In genomic region chr11:117717485-117718314, GRCh38 we compare ENCODE assay signal across 2 cellular contexts.
TF ChIP-seq lines count a peak whose summit lies in the region.

No MANE protein-coding gene starts in this region.

TF ChIP-seq in A549, 52 proteins besides CTCF, POLR2A, EP300 and RAD21 (continued from another document):
- TF ChIP-seq, protein P1, sequence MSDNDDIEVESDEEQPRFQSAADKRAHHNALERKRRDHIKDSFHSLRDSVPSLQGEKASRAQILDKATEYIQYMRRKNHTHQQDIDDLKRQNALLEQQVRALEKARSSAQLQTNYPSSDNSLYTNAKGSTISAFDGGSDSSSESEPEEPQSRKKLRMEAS (IDR thresholded peaks at IDR 0.05): peak; percentile 72
- TF ChIP-seq ZNF302 (CRISPR knock-in tag; IDR thresholded peaks at IDR 0.05) (peak; percentile 68; the same call in 1 of the 2 replicates), CBX8 (IDR thresholded peaks at IDR 0.05) (no peak), KDM1A (IDR thresholded peaks at IDR 0.05; ENCODE audit: low read depth) (no peak), ELK1 (IDR thresholded peaks at IDR 0.05; ENCODE audit: low read depth, low read length) (no peak)
- TF ChIP-seq, protein P2, sequence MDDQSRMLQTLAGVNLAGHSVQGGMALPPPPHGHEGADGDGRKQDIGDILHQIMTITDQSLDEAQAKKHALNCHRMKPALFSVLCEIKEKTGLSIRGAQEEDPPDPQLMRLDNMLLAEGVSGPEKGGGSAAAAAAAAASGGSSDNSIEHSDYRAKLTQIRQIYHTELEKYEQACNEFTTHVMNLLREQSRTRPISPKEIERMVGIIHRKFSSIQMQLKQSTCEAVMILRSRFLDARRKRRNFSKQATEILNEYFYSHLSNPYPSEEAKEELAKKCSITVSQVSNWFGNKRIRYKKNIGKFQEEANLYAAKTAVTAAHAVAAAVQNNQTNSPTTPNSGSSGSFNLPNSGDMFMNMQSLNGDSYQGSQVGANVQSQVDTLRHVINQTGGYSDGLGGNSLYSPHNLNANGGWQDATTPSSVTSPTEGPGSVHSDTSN (IDR thresholded peaks at IDR 0.05): peak; percentile 57; the same call in 1 of the 2 replicates

TF ChIP-seq in HepG2, 621 proteins besides CTCF, POLR2A, EP300 and RAD21 (continued from another document and continues in another):
- TF ChIP-seq, protein P3, sequence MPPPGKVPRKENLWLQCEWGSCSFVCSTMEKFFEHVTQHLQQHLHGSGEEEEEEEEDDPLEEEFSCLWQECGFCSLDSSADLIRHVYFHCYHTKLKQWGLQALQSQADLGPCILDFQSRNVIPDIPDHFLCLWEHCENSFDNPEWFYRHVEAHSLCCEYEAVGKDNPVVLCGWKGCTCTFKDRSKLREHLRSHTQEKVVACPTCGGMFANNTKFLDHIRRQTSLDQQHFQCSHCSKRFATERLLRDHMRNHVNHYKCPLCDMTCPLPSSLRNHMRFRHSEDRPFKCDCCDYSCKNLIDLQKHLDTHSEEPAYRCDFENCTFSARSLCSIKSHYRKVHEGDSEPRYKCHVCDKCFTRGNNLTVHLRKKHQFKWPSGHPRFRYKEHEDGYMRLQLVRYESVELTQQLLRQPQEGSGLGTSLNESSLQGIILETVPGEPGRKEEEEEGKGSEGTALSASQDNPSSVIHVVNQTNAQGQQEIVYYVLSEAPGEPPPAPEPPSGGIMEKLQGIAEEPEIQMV (CRISPR knock-in tag; IDR thresholded peaks at IDR 0.05; ENCODE audit: low read depth): no peak
- TF ChIP-seq SRSF1 (optimal IDR thresholded peaks at IDR 0.05; ENCODE audit: low read depth, low read length) (no peak), ZNF878 (CRISPR knock-in tag; IDR thresholded peaks at IDR 0.05) (no peak), ZNF251 (CRISPR knock-in tag; IDR thresholded peaks at IDR 0.05) (no peak), ZNF20 (CRISPR knock-in tag; IDR thresholded peaks at IDR 0.05) (no peak), ZFP36L1 (CRISPR knock-in tag; IDR thresholded peaks at IDR 0.05) (no peak), GTF3A (CRISPR knock-in tag; conservative IDR thresholded peaks at IDR 0.05) (no peak), ZNF335 (CRISPR knock-in tag; IDR thresholded peaks at IDR 0.05) (no peak), ZNF7 (CRISPR knock-in tag; IDR thresholded peaks at IDR 0.05) (no peak), GATAD2A (CRISPR knock-in tag; IDR thresholded peaks at IDR 0.05) (no peak), GPN1 (CRISPR knock-in tag; IDR thresholded peaks at IDR 0.05; ENCODE audit: borderline replicate concordance) (no peak), FOXO1 (CRISPR knock-in tag; IDR thresholded peaks at IDR 0.05) (0 out of 2 replicates have a peak, but pooled peaks have one; percentile 14), NR2F1 (CRISPR knock-in tag; IDR thresholded peaks at IDR 0.05) (no peak), BHLHE40 (IDR thresholded peaks at IDR 0.05; ENCODE audit: low read length) (0 out of 2 replicates have a peak, but pooled peaks have one; percentile 3), ZNF616 (CRISPR knock-in tag; IDR thresholded peaks at IDR 0.05; ENCODE audit: low read depth) (no peak), ZNF275 (CRISPR knock-in tag; IDR thresholded peaks at IDR 0.05; ENCODE audit: borderline replicate concordance) (no peak), DMTF1 (CRISPR knock-in tag; IDR thresholded peaks at IDR 0.05) (no peak), SALL1 (CRISPR knock-in tag; IDR thresholded peaks at IDR 0.05) (peak; percentile 87), SOX13 (IDR thresholded peaks at IDR 0.05) (no peak), SOX13 (CRISPR knock-in tag; conservative IDR thresholded peaks at IDR 0.05 in 1 of 2, IDR thresholded peaks at IDR 0.05 in 1 of 2) (0 out of 4 replicates have a peak, but pooled peaks of 1 of the 2 experiments have one; percentile 12), HNRNPL (IDR thresholded peaks at IDR 0.05; ENCODE audit: low read depth, low read length) (0 out of 2 replicates have a peak, but pooled peaks have one; percentile 37), PAWR (CRISPR knock-in tag; IDR thresholded peaks at IDR 0.05; ENCODE audit: borderline replicate concordance) (no peak), ETV5 (CRISPR knock-in tag; IDR thresholded peaks at IDR 0.05; ENCODE audit: borderline replicate concordance) (peak; percentile 62; the same call in 1 of the 2 replicates), TFAP4 (IDR thresholded peaks at IDR 0.05; ENCODE audit: borderline replicate concordance, low read depth) (peak; percentile 85; the same call in 1 of the 2 replicates), AGO1 (IDR thresholded peaks at IDR 0.05; ENCODE audit: low read depth, low read length, poor library complexity, severe bottlenecking) (no peak), ZNF546 (CRISPR knock-in tag; conservative IDR thresholded peaks at IDR 0.05) (no peak), RFX5 (IDR thresholded peaks at IDR 0.05; ENCODE audit: low read depth, low read length) (no peak), BORCS8-MEF2B (CRISPR knock-in tag; IDR thresholded peaks at IDR 0.05) (no peak), ZNF672 (CRISPR knock-in tag; IDR thresholded peaks at IDR 0.05) (no peak), ZNF678 (CRISPR knock-in tag; IDR thresholded peaks at IDR 0.05) (no peak), ELF3 (CRISPR knock-in tag; IDR thresholded peaks at IDR 0.05) (peak; percentile 41; the same call in 1 of the 2 replicates), ZNF777 (CRISPR knock-in tag; IDR thresholded peaks at IDR 0.05) (no peak), SMAD9 (CRISPR knock-in tag; IDR thresholded peaks at IDR 0.05) (no peak), SSRP1 (CRISPR knock-in tag; IDR thresholded peaks at IDR 0.05) (no peak), FOXC1 (CRISPR knock-in tag; IDR thresholded peaks at IDR 0.05; ENCODE audit: borderline replicate concordance) (no peak), MAFG (CRISPR knock-in tag; IDR thresholded peaks at IDR 0.05) (no peak), ZBTB21 (CRISPR knock-in tag; IDR thresholded peaks at IDR 0.05) (no peak), ZNF12 (CRISPR knock-in tag; IDR thresholded peaks at IDR 0.05) (no peak), GMEB1 (CRISPR knock-in tag; IDR thresholded peaks at IDR 0.05; ENCODE audit: borderline replicate concordance) (no peak), ZBTB33 (CRISPR knock-in tag; IDR thresholded peaks at IDR 0.05) (no peak), LCORL (IDR thresholded peaks at IDR 0.05) (no peak), LCORL (CRISPR knock-in tag; IDR thresholded peaks at IDR 0.05) (peak; percentile 52; the same call in 1 of the 2 replicates), ZNF790 (CRISPR knock-in tag; IDR thresholded peaks at IDR 0.05; ENCODE audit: borderline replicate concordance) (no peak), ZNF296 (CRISPR knock-in tag; conservative IDR thresholded peaks at IDR 0.05) (no peak)
- TF ChIP-seq, protein P4, sequence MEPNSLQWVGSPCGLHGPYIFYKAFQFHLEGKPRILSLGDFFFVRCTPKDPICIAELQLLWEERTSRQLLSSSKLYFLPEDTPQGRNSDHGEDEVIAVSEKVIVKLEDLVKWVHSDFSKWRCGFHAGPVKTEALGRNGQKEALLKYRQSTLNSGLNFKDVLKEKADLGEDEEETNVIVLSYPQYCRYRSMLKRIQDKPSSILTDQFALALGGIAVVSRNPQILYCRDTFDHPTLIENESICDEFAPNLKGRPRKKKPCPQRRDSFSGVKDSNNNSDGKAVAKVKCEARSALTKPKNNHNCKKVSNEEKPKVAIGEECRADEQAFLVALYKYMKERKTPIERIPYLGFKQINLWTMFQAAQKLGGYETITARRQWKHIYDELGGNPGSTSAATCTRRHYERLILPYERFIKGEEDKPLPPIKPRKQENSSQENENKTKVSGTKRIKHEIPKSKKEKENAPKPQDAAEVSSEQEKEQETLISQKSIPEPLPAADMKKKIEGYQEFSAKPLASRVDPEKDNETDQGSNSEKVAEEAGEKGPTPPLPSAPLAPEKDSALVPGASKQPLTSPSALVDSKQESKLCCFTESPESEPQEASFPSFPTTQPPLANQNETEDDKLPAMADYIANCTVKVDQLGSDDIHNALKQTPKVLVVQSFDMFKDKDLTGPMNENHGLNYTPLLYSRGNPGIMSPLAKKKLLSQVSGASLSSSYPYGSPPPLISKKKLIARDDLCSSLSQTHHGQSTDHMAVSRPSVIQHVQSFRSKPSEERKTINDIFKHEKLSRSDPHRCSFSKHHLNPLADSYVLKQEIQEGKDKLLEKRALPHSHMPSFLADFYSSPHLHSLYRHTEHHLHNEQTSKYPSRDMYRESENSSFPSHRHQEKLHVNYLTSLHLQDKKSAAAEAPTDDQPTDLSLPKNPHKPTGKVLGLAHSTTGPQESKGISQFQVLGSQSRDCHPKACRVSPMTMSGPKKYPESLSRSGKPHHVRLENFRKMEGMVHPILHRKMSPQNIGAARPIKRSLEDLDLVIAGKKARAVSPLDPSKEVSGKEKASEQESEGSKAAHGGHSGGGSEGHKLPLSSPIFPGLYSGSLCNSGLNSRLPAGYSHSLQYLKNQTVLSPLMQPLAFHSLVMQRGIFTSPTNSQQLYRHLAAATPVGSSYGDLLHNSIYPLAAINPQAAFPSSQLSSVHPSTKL (CRISPR knock-in tag; IDR thresholded peaks at IDR 0.05): peak; percentile 43
- TF ChIP-seq, protein P5, sequence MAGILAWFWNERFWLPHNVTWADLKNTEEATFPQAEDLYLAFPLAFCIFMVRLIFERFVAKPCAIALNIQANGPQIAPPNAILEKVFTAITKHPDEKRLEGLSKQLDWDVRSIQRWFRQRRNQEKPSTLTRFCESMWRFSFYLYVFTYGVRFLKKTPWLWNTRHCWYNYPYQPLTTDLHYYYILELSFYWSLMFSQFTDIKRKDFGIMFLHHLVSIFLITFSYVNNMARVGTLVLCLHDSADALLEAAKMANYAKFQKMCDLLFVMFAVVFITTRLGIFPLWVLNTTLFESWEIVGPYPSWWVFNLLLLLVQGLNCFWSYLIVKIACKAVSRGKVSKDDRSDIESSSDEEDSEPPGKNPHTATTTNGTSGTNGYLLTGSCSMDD (CRISPR knock-in tag; IDR thresholded peaks at IDR 0.05): no peak
- TF ChIP-seq, protein P6, sequence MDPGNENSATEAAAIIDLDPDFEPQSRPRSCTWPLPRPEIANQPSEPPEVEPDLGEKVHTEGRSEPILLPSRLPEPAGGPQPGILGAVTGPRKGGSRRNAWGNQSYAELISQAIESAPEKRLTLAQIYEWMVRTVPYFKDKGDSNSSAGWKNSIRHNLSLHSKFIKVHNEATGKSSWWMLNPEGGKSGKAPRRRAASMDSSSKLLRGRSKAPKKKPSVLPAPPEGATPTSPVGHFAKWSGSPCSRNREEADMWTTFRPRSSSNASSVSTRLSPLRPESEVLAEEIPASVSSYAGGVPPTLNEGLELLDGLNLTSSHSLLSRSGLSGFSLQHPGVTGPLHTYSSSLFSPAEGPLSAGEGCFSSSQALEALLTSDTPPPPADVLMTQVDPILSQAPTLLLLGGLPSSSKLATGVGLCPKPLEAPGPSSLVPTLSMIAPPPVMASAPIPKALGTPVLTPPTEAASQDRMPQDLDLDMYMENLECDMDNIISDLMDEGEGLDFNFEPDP (CRISPR knock-in tag; conservative IDR thresholded peaks at IDR 0.05): no peak
